In the genomic region with DNA sequence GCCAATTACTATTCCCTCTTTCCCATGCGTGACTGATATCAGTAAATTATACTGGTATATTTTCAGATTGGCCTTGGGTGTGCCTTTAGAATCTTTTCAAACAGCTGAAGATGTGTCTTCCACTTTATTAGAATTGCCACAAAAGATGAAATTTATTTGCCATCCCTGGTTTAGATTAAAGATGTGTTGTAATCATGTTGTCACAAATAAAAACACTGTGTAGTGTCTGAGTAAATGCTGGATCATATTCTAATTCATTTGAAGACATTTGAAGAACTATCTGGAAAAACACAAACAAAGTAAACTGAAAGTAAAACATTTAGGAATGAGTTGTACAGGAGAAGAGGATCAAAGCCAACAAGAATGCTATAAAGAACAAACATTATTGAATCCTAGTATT, we compare ENCODE assay signal across 26 cellular contexts.
DNase-seq lines count a peak whose midpoint lies in the region; ATAC-seq, FAIRE-seq and TF ChIP-seq lines count a peak whose summit lies in the region.
"Had no signal": no experiment of that assay in that cellular context is flagged by ENCODE, and none has a peak within 500 bp of the region (broad histone marks: within the 10 kb centered on the region; RNA-seq: fewer than 3 reads in every experiment).

No MANE protein-coding gene starts in this region.

- TF ChIP-seq CTCF in neural progenitor cell (IDR thresholded peaks at IDR 0.05): no peak

- H2AFZ ChIP-seq in ACC112 (ENCODE audit: low read length, unreplicated experiment) (peak overlapping the region; percentile 98), neural progenitor cell (replicated peaks) (peak overlapping the region; percentile 58)

- ATAC-seq in HG03442 (IDR thresholded peaks at IDR 0.05; ENCODE audit: unreplicated experiment) (no peak), GM18868 (IDR thresholded peaks at IDR 0.05; ENCODE audit: unreplicated experiment) (no peak)
- ATAC-seq: A549 had no signal

- no peaks in the 10 kb centered on the region for H3K79me2 ChIP-seq in ACC112 (ENCODE audit: control insufficient read depth, insufficient read depth, low read length, unreplicated experiment)
- no peaks in the 10 kb centered on the region for H3K79me2 ChIP-seq in neural progenitor cell (ENCODE audit: low read depth)

- no peaks in the 10 kb centered on the region for H3K9me3 ChIP-seq in neural progenitor cell (ENCODE audit: low read depth)
- H3K9me3 ChIP-seq: A549, BE2C, BLaER1 had no signal

- H3K36me3 ChIP-seq in ACC112 (ENCODE audit: insufficient read depth, low read length) (no peaks in the 10 kb centered on the region), neural progenitor cell (no peaks in the 10 kb centered on the region)
- H3K36me3 ChIP-seq: BE2C, BLaER1 had no signal

- no peak overlapping the region for H3K27ac ChIP-seq in ACC112 (ENCODE audit: low read depth, low read length)
- H3K27ac ChIP-seq in neural progenitor cell: no peak overlapping the region
- H3K27ac ChIP-seq: 22Rv1, A549, BLaER1 had no signal

- H3K9me3 Mint-ChIP-seq in neural progenitor cell: peaks cover 2% of the 10 kb centered on the region

- DNase-seq in fibroblast of gingiva (ENCODE audit: low read depth) (peak; percentile 31), neural progenitor cell (ENCODE audit: low spot score) (no peak), NCI-H82 treated with DMSO at 0.1 percent for 48 hours (lab: John Stamatoyannopoulos, UW; ENCODE audit: unreplicated experiment) (no peak)
- DNase-seq: ACHN; BE2C; C1 segment of cervical spinal cord; CD4-positive, alpha-beta memory T cell; CD4-positive, CD25-positive, alpha-beta regulatory T cell; CD8-positive, alpha-beta memory T cell; COR-L47; DMS 273 treated with DMSO at 0.1 percent for 48 hours; DMS153; DMS53; DMS79; DND-41; EL; GDM1 had no signal

- no peak overlapping the region for H3K4me3 Mint-ChIP-seq in neural progenitor cell
- H3K4me3 Mint-ChIP-seq: CD14-positive monocyte; CD4-positive, alpha-beta memory T cell; CD4-positive, CD25-positive, alpha-beta regulatory T cell; CD8-positive, alpha-beta memory T cell had no signal

- peaks cover 3% of the 10 kb centered on the region for H3F3A ChIP-seq in neural progenitor cell (ENCODE audit: low read depth)

- no peak overlapping the region for H3K4me2 ChIP-seq in neural progenitor cell
- H3K4me2 ChIP-seq: A549, BLaER1 had no signal

- H3K4me3 ChIP-seq in ACC112 (ENCODE audit: low read depth, low read length) (peak overlapping the region; percentile 66; the same call in 1 of the 2 replicates), neural progenitor cell (no peak overlapping the region)
- H3K4me3 ChIP-seq: A549, BLaER1 had no signal

- H4K20me1 ChIP-seq in neural progenitor cell (ENCODE audit: low read depth): no peaks in the 10 kb centered on the region
- H4K20me1 ChIP-seq: BLaER1 had no signal

- H3K4me1 ChIP-seq in ACC112 (ENCODE audit: control insufficient read depth, insufficient read depth, low read length, unreplicated experiment): peaks cover 7% of the 10 kb centered on the region
- peaks cover 13% of the 10 kb centered on the region for H3K4me1 ChIP-seq in neural progenitor cell
- H3K4me1 ChIP-seq: A549, BE2C, BLaER1 had no signal

- H3K27ac Mint-ChIP-seq in neural progenitor cell: no peak overlapping the region
- H3K27ac Mint-ChIP-seq: CD14-positive monocyte; CD4-positive, alpha-beta memory T cell; CD4-positive, CD25-positive, alpha-beta regulatory T cell; CD8-positive, alpha-beta memory T cell had no signal

- peak; percentile 92 for FAIRE-seq in endometrium (lab: Jason Lieb, UNC)
- FAIRE-seq: A549, GM12891 had no signal

- H3K4me1 Mint-ChIP-seq in neural progenitor cell: peaks cover 13% of the 10 kb centered on the region
- H3K4me1 Mint-ChIP-seq: CD14-positive monocyte; CD4-positive, alpha-beta memory T cell; CD4-positive, CD25-positive, alpha-beta regulatory T cell; CD8-positive, alpha-beta memory T cell had no signal

- no peaks in the 10 kb centered on the region for H3K27me3 Mint-ChIP-seq in neural progenitor cell (ENCODE audit: insufficient read depth, low read depth)
- H3K27me3 Mint-ChIP-seq: CD4-positive, CD25-positive, alpha-beta regulatory T cell; CD8-positive, alpha-beta memory T cell had no signal

- H3K27me3 ChIP-seq in ACC112 (ENCODE audit: insufficient read depth, low read length): no peaks in the 10 kb centered on the region
- H3K27me3 ChIP-seq in neural progenitor cell: no peaks in the 10 kb centered on the region
- H3K27me3 ChIP-seq: BE2C, BLaER1 had no signal

- no peaks in the 10 kb centered on the region for H3K36me3 Mint-ChIP-seq in neural progenitor cell
- H3K36me3 Mint-ChIP-seq: CD14-positive monocyte; CD4-positive, alpha-beta memory T cell; CD4-positive, CD25-positive, alpha-beta regulatory T cell; CD8-positive, alpha-beta memory T cell had no signal

- no peak overlapping the region for H3K9ac ChIP-seq in neural progenitor cell
- H3K9ac ChIP-seq: BLaER1 had no signal
